In genomic region chr15:34987982-34988873, GRCh38 we compare ENCODE assay signal across 1 cellular context.
TF ChIP-seq lines count a peak whose summit lies in the region.

TSS of gene ZNF770 (minus strand) at chr15:34988287. CDS start at chr15:34983434, 4,853 bp downstream.

TF ChIP-seq in HEK293, 187 proteins besides CTCF, POLR2A, EP300 and RAD21 (continued from another document and continues in another):
- TF ChIP-seq GLI2 (tag by site-specific recombination; IDR thresholded peaks at IDR 0.05; ENCODE audit: borderline replicate concordance, low read depth): no peak
- no peak for TF ChIP-seq ZNF416 (tag by site-specific recombination; IDR thresholded peaks at IDR 0.05)
- peak; percentile 69 for TF ChIP-seq IKZF3 (tag by site-specific recombination; IDR thresholded peaks at IDR 0.05)
- TF ChIP-seq, protein P1, sequence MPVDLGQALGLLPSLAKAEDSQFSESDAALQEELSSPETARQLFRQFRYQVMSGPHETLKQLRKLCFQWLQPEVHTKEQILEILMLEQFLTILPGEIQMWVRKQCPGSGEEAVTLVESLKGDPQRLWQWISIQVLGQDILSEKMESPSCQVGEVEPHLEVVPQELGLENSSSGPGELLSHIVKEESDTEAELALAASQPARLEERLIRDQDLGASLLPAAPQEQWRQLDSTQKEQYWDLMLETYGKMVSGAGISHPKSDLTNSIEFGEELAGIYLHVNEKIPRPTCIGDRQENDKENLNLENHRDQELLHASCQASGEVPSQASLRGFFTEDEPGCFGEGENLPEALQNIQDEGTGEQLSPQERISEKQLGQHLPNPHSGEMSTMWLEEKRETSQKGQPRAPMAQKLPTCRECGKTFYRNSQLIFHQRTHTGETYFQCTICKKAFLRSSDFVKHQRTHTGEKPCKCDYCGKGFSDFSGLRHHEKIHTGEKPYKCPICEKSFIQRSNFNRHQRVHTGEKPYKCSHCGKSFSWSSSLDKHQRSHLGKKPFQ (tag by site-specific recombination; IDR thresholded peaks at IDR 0.05): no peak; the same call in none of the 2 replicates
- no peak for TF ChIP-seq ZNF707 (tag by site-specific recombination; IDR thresholded peaks at IDR 0.05)
- TF ChIP-seq ZNF488 (tag by site-specific recombination; IDR thresholded peaks at IDR 0.05): no peak
- peak; percentile 67 for TF ChIP-seq YY2 (tag by site-specific recombination; IDR thresholded peaks at IDR 0.05)
- TF ChIP-seq BCL11A (tag by site-specific recombination; IDR thresholded peaks at IDR 0.05; ENCODE audit: low read depth): no peak
- no peak; the same call in 1 of the 2 replicates for TF ChIP-seq ZSCAN23 (tag by site-specific recombination; IDR thresholded peaks at IDR 0.05)
- peak; percentile 40; the same call in 1 of the 2 replicates for TF ChIP-seq GLI4 (tag by site-specific recombination; IDR thresholded peaks at IDR 0.05)
- TF ChIP-seq ZNF112 (tag by site-specific recombination; IDR thresholded peaks at IDR 0.05): no peak
- TF ChIP-seq RBAK (tag by site-specific recombination; IDR thresholded peaks at IDR 0.05): no peak
- no peak for TF ChIP-seq ZNF473 (tag by site-specific recombination; IDR thresholded peaks at IDR 0.05)
- TF ChIP-seq ZSCAN30 (tag by site-specific recombination; IDR thresholded peaks at IDR 0.05): peak; percentile 95
- TF ChIP-seq ZNF501 (tag by site-specific recombination; IDR thresholded peaks at IDR 0.05): 0 out of 2 replicates have a peak, but pooled peaks have one; percentile 65
- no peak for TF ChIP-seq ZNF239 (tag by site-specific recombination; IDR thresholded peaks at IDR 0.05)
- no peak for TF ChIP-seq ZNF548 (tag by site-specific recombination; IDR thresholded peaks at IDR 0.05)
- TF ChIP-seq, protein P2, sequence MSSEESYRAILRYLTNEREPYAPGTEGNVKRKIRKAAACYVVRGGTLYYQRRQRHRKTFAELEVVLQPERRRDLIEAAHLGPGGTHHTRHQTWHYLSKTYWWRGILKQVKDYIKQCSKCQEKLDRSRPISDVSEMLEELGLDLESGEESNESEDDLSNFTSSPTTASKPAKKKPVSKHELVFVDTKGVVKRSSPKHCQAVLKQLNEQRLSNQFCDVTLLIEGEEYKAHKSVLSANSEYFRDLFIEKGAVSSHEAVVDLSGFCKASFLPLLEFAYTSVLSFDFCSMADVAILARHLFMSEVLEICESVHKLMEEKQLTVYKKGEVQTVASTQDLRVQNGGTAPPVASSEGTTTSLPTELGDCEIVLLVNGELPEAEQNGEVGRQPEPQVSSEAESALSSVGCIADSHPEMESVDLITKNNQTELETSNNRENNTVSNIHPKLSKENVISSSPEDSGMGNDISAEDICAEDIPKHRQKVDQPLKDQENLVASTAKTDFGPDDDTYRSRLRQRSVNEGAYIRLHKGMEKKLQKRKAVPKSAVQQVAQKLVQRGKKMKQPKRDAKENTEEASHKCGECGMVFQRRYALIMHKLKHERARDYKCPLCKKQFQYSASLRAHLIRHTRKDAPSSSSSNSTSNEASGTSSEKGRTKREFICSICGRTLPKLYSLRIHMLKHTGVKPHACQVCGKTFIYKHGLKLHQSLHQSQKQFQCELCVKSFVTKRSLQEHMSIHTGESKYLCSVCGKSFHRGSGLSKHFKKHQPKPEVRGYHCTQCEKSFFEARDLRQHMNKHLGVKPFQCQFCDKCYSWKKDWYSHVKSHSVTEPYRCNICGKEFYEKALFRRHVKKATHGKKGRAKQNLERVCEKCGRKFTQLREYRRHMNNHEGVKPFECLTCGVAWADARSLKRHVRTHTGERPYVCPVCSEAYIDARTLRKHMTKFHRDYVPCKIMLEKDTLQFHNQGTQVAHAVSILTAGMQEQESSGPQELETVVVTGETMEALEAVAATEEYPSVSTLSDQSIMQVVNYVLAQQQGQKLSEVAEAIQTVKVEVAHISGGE (tag by site-specific recombination; conservative IDR thresholded peaks at IDR 0.05; ENCODE audit: low read depth): peak; percentile 99
- TF ChIP-seq ZNF423 (tag by site-specific recombination; IDR thresholded peaks at IDR 0.05): peak; percentile 72; the same call in 1 of the 2 replicates
- no peak for TF ChIP-seq ZNF266 (tag by site-specific recombination; IDR thresholded peaks at IDR 0.05; ENCODE audit: low read depth)
- TF ChIP-seq, protein P3, sequence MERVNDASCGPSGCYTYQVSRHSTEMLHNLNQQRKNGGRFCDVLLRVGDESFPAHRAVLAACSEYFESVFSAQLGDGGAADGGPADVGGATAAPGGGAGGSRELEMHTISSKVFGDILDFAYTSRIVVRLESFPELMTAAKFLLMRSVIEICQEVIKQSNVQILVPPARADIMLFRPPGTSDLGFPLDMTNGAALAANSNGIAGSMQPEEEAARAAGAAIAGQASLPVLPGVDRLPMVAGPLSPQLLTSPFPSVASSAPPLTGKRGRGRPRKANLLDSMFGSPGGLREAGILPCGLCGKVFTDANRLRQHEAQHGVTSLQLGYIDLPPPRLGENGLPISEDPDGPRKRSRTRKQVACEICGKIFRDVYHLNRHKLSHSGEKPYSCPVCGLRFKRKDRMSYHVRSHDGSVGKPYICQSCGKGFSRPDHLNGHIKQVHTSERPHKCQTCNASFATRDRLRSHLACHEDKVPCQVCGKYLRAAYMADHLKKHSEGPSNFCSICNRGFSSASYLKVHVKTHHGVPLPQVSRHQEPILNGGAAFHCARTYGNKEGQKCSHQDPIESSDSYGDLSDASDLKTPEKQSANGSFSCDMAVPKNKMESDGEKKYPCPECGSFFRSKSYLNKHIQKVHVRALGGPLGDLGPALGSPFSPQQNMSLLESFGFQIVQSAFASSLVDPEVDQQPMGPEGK (tag by site-specific recombination; IDR thresholded peaks at IDR 0.05): peak; percentile 88
- 0 out of 2 replicates have a peak, but pooled peaks have one; percentile 40 for TF ChIP-seq ZNF146 (tag by site-specific recombination; IDR thresholded peaks at IDR 0.05)
- no peak for TF ChIP-seq ZNF530 (tag by site-specific recombination; IDR thresholded peaks at IDR 0.05; ENCODE audit: low read depth)
- TF ChIP-seq ZNF777 (tag by site-specific recombination; IDR thresholded peaks at IDR 0.05; ENCODE audit: borderline replicate concordance): 0 out of 2 replicates have a peak, but pooled peaks have one; percentile 44
- no peak for TF ChIP-seq ZNF114 (tag by site-specific recombination; IDR thresholded peaks at IDR 0.05)
- TF ChIP-seq ZNF302 (tag by site-specific recombination; IDR thresholded peaks at IDR 0.05; ENCODE audit: low read depth): no peak
- no peak for TF ChIP-seq ZNF175 (tag by site-specific recombination; IDR thresholded peaks at IDR 0.05)
- TF ChIP-seq ZNF148 (tag by site-specific recombination; IDR thresholded peaks at IDR 0.05; ENCODE audit: borderline replicate concordance): no peak
- peak; percentile 82; the same call in 1 of the 2 replicates for TF ChIP-seq ZNF324 (tag by site-specific recombination; IDR thresholded peaks at IDR 0.05)
- no peak for TF ChIP-seq ZNF214 (tag by site-specific recombination; IDR thresholded peaks at IDR 0.05; ENCODE audit: borderline replicate concordance)
- no peak for TF ChIP-seq ZFHX2 (tag by site-specific recombination; conservative IDR thresholded peaks at IDR 0.05)
- no peak for TF ChIP-seq HIC1 (tag by site-specific recombination; IDR thresholded peaks at IDR 0.05)
- TF ChIP-seq OSR2 (tag by site-specific recombination; IDR thresholded peaks at IDR 0.05): no peak
- no peak for TF ChIP-seq PRDM1 (tag by site-specific recombination; IDR thresholded peaks at IDR 0.05)
- TF ChIP-seq ZNF157 (tag by site-specific recombination; IDR thresholded peaks at IDR 0.05): no peak
- peak; percentile 74 for TF ChIP-seq ZNF692 (tag by site-specific recombination; IDR thresholded peaks at IDR 0.05)
- no peak for TF ChIP-seq ZNF223 (tag by site-specific recombination; IDR thresholded peaks at IDR 0.05)
- no peak for TF ChIP-seq ZNF624 (tag by site-specific recombination; IDR thresholded peaks at IDR 0.05)
- no peak for TF ChIP-seq GLIS2 (tag by site-specific recombination; IDR thresholded peaks at IDR 0.05)
- TF ChIP-seq, protein P4, sequence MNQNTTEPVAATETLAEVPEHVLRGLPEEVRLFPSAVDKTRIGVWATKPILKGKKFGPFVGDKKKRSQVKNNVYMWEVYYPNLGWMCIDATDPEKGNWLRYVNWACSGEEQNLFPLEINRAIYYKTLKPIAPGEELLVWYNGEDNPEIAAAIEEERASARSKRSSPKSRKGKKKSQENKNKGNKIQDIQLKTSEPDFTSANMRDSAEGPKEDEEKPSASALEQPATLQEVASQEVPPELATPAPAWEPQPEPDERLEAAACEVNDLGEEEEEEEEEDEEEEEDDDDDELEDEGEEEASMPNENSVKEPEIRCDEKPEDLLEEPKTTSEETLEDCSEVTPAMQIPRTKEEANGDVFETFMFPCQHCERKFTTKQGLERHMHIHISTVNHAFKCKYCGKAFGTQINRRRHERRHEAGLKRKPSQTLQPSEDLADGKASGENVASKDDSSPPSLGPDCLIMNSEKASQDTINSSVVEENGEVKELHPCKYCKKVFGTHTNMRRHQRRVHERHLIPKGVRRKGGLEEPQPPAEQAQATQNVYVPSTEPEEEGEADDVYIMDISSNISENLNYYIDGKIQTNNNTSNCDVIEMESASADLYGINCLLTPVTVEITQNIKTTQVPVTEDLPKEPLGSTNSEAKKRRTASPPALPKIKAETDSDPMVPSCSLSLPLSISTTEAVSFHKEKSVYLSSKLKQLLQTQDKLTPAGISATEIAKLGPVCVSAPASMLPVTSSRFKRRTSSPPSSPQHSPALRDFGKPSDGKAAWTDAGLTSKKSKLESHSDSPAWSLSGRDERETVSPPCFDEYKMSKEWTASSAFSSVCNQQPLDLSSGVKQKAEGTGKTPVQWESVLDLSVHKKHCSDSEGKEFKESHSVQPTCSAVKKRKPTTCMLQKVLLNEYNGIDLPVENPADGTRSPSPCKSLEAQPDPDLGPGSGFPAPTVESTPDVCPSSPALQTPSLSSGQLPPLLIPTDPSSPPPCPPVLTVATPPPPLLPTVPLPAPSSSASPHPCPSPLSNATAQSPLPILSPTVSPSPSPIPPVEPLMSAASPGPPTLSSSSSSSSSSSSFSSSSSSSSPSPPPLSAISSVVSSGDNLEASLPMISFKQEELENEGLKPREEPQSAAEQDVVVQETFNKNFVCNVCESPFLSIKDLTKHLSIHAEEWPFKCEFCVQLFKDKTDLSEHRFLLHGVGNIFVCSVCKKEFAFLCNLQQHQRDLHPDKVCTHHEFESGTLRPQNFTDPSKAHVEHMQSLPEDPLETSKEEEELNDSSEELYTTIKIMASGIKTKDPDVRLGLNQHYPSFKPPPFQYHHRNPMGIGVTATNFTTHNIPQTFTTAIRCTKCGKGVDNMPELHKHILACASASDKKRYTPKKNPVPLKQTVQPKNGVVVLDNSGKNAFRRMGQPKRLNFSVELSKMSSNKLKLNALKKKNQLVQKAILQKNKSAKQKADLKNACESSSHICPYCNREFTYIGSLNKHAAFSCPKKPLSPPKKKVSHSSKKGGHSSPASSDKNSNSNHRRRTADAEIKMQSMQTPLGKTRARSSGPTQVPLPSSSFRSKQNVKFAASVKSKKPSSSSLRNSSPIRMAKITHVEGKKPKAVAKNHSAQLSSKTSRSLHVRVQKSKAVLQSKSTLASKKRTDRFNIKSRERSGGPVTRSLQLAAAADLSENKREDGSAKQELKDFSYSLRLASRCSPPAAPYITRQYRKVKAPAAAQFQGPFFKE (tag by site-specific recombination; IDR thresholded peaks at IDR 0.05; ENCODE audit: borderline replicate concordance): no peak
